11 cellular contexts compared by ENCODE assay signal in the genomic region with DNA sequence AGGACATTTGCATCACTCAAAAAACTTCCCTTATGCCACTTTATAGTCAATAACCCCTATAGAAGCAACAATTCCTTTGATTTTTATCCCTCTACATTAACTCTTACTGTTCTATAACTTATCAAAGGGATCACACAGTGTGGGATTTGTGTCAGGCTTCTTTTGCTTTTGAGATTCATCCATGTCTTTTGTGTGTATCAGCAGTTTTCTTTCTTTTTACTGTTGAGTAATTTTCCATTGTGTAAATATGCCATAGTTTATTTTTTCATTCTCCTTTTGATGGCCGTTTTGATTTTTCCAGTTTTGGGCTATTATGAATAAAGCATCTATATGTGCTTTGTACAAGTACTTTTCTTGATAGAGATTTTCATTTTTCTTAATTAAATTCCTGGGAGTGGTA.
"Had no signal": no experiment of that assay in that cellular context is flagged by ENCODE, and none has a peak within 500 bp of the region (broad histone marks: within the 10 kb centered on the region; RNA-seq: fewer than 3 reads in every experiment).

No MANE protein-coding gene starts in this region.

- H3K4me1 ChIP-seq: HAP-1 had no signal

- FAIRE-seq: H1, H54 had no signal

- H3K36me3 ChIP-seq: HAP-1 had no signal

- H3K4me2 ChIP-seq: GM23338 had no signal

- H3K27ac ChIP-seq: GM23248 had no signal

- DNase-seq: GM23248, GOT3, H7, H9, HCEC 1CT, HFFc6 had no signal

- H3K4me3 ChIP-seq: GM23248, GM23338, HAP-1 had no signal

- H3K9me3 ChIP-seq: HAP-1 had no signal

- H3K9ac ChIP-seq: GM23248 had no signal

- H2AFZ ChIP-seq: GM23248, GM23338 had no signal

- ATAC-seq: GM23338, HCT116 had no signal
